Comparison of ENCODE assay signal across 8 cellular contexts in genomic region chr1:184982002-184982954, GRCh38. TPM values are rescaled to one million over a fixed set of nuclear protein-coding genes. Genes with fewer than 3 reads are reported as not detected.
DNase-seq lines count a peak whose midpoint lies in the region; ATAC-seq, FAIRE-seq and TF ChIP-seq lines count a peak whose summit lies in the region.

No MANE protein-coding gene starts in this region.

- no peak overlapping the region for H3K27ac ChIP-seq in OCI-LY1 (ENCODE audit: low read depth, low read length, poor library complexity, severe bottlenecking)

- H3K36me3 Mint-ChIP-seq in natural killer cell: no peaks in the 10 kb centered on the region

- no peaks in the 10 kb centered on the region for H3K79me2 ChIP-seq in OCI-LY1 (ENCODE audit: insufficient read depth, low read length)

- no peaks in the 10 kb centered on the region for H3F3A ChIP-seq in OCI-LY1 (ENCODE audit: insufficient read depth, low read length)

- no peaks in the 10 kb centered on the region for H3K9me3 ChIP-seq in OCI-LY1 (ENCODE audit: low read length)

- H3K4me2 ChIP-seq in OCI-LY1 (ENCODE audit: low read length): no peak overlapping the region

- DNase-seq in DMS153 treated with DMSO at 0.1 percent for 48 hours (lab: John Stamatoyannopoulos, UW; ENCODE audit: unreplicated experiment) (peak; percentile 90), HTR-8/SVneo (ENCODE audit: insufficient read length, low spot score) (peak; percentile 59), epithelial cell of proximal tubule (ENCODE audit: low read depth) (no peak), natural killer cell (peak; percentile 68)
- DNase-seq in activated CD8-positive, alpha-beta memory T cell treated with anti-CD3 and anti-CD28 coated beads, Interleukin-2, amount 50 U/mL, for 24 hours (ENCODE audit: extremely low read depth): peak; percentile 61
- DNase-seq in stimulated activated naive CD4-positive, alpha-beta T cell (lab: John Stamatoyannopoulos, UW): peak; percentile 19 to 51 (median 35)

- intact Hi-C loops in natural killer cell (cut with micrococcal nuclease): loop anchor here (1.0 kb wide), 1 partner anchor 177 kb away; no protein-coding TSS in a partner anchor

- H3K27me3 Mint-ChIP-seq in natural killer cell (ENCODE audit: low read depth in 2 of 2): peaks cover 22 to 29% of the 10 kb centered on the region in 2 donors

- H3K4me3 ChIP-seq in OCI-LY1 (ENCODE audit: low read depth, low read length, poor library complexity, severe bottlenecking) (no peak overlapping the region), epithelial cell of proximal tubule (ENCODE audit: low read depth, low read length) (no peak overlapping the region)

- TF ChIP-seq CTCF in OCI-LY1 (IDR thresholded peaks at IDR 0.05; ENCODE audit: low read length) (peak; percentile 90), epithelial cell of proximal tubule (conservative IDR thresholded peaks at IDR 0.05; ENCODE audit: low read depth, low read length) (peak; percentile 97), natural killer cell (IDR thresholded peaks at IDR 0.05) (peak; percentile 90)

- H4K20me1 ChIP-seq in OCI-LY1 (ENCODE audit: insufficient read depth, low read length): no peaks in the 10 kb centered on the region

- no peaks in the 10 kb centered on the region for H3K36me3 ChIP-seq in OCI-LY1 (ENCODE audit: insufficient read depth, low read length)

- H3K9me2 ChIP-seq in OCI-LY1 (ENCODE audit: low read depth, low read length): no peaks in the 10 kb centered on the region

- H2AFZ ChIP-seq in OCI-LY1 (ENCODE audit: low read length): no peak overlapping the region

- H3K9me3 Mint-ChIP-seq in natural killer cell: no peaks in the 10 kb centered on the region

- ATAC-seq in GM21515 (IDR thresholded peaks at IDR 0.05; ENCODE audit: unreplicated experiment) (peak; percentile 97), natural killer cell (peak; percentile 97 to 100 (median 100))

- no peak overlapping the region for H3K4me3 Mint-ChIP-seq in natural killer cell

- peak; percentile 84 for FAIRE-seq in HTR-8/SVneo (lab: Jason Lieb, UNC)

- H3K27ac Mint-ChIP-seq in natural killer cell: peak overlapping the region in 1 of 2 donors; percentile 63

- H3K4me1 Mint-ChIP-seq in natural killer cell: peaks cover 6% of the 10 kb centered on the region in 2 donors

- H3K9ac ChIP-seq in OCI-LY1 (ENCODE audit: low read length): no peak overlapping the region

- H3K4me1 ChIP-seq in OCI-LY1 (ENCODE audit: insufficient read depth, low read length, severe bottlenecking): no peaks in the 10 kb centered on the region

- no peaks in the 10 kb centered on the region for H3K27me3 ChIP-seq in OCI-LY1 (ENCODE audit: insufficient read depth, low read length)

RNA-seq across cellular contexts. Expression of gene NIBAN1, which starts 8.0 kb away (rescaled TPM):
- total RNA-seq in epithelial cell of proximal tubule (26.2 and 32.9 TPM in 2 replicates), natural killer cell (10 to 100 TPM; 30.9 to 54.1 (median 31.0) TPM)
